Comparison of ENCODE assay signal across 42 cellular contexts in genomic region chr17:30312218-30312617, GRCh38. TPM values are rescaled to one million over a fixed set of nuclear protein-coding genes. Genes with fewer than 3 reads are reported as not detected.
"Had no signal": no experiment of that assay in that cellular context is flagged by ENCODE, and none has a peak within 500 bp of the region (broad histone marks: within the 10 kb centered on the region; RNA-seq: fewer than 3 reads in every experiment).

No MANE protein-coding gene starts in this region.

- FAIRE-seq: TTC549 had no signal

- H3K4me1 Mint-ChIP-seq: immature natural killer cell had no signal

- H3K4me3 Mint-ChIP-seq: activated naive CD4-positive, alpha-beta T cell treated with anti-CD3 and anti-CD28 coated beads for 36 hours; activated naive CD8-positive, alpha-beta T cell treated with anti-CD3 and anti-CD28 coated beads for 36 hours; brain; immature natural killer cell; natural killer cell treated with Interleukin-12 subunit alpha and Interleukin-12 subunit beta and Interleukin-15 and Interleukin-18, amount 100 ng/mL, for 72 hours; stimulated activated effector memory CD8-positive, alpha-beta T cell treated with anti-CD3 and anti-CD28 coated beads, Interleukin-12 subunit alpha, Interleukin-12 subunit beta, amount 100 ng/mL, for 72 hours; T-helper 1 cell treated with Interleukin-12 subunit alpha and Interleukin-12 subunit beta and Interleukin-4 antibody, amounts not matched to agents 30 μg/mL and 1 μg/mL, for 36 hours had no signal

- H3K36me3 Mint-ChIP-seq: activated naive CD8-positive, alpha-beta T cell treated with anti-CD3 and anti-CD28 coated beads for 36 hours; brain; immature natural killer cell; natural killer cell treated with Interleukin-12 subunit alpha and Interleukin-12 subunit beta and Interleukin-15 and Interleukin-18, amount 100 ng/mL, for 72 hours; stimulated activated effector memory CD8-positive, alpha-beta T cell treated with anti-CD3 and anti-CD28 coated beads, Interleukin-12 subunit alpha, Interleukin-12 subunit beta, amount 100 ng/mL, for 72 hours had no signal

- H3K9me3 ChIP-seq: adrenal gland, ascending aorta, heart left ventricle, left ventricle myocardium inferior, stomach, thyroid gland, upper lobe of left lung, vagina had no signal

- H3K27me3 ChIP-seq: ascending aorta, dorsolateral prefrontal cortex, heart left ventricle, stomach, thyroid gland, upper lobe of left lung, vagina had no signal

- H3K27ac ChIP-seq: adrenal gland, ascending aorta, coronary artery, dorsolateral prefrontal cortex, heart left ventricle, left ventricle myocardium inferior, stomach, thyroid gland, upper lobe of left lung, vagina, VCaP had no signal

- H3K27ac Mint-ChIP-seq: activated naive CD4-positive, alpha-beta T cell treated with anti-CD3 and anti-CD28 coated beads for 36 hours; activated naive CD8-positive, alpha-beta T cell treated with anti-CD3 and anti-CD28 coated beads for 36 hours; brain; immature natural killer cell; natural killer cell treated with Interleukin-12 subunit alpha and Interleukin-12 subunit beta and Interleukin-15 and Interleukin-18, amount 100 ng/mL, for 72 hours; stimulated activated effector memory CD8-positive, alpha-beta T cell treated with anti-CD3 and anti-CD28 coated beads, Interleukin-12 subunit alpha, Interleukin-12 subunit beta, amount 100 ng/mL, for 72 hours; T-helper 1 cell treated with Interleukin-12 subunit alpha and Interleukin-12 subunit beta and Interleukin-4 antibody, amounts not matched to agents 30 μg/mL and 1 μg/mL, for 36 hours had no signal

- H3K9me3 Mint-ChIP-seq: activated naive CD4-positive, alpha-beta T cell treated with anti-CD3 and anti-CD28 coated beads for 36 hours; activated naive CD8-positive, alpha-beta T cell treated with anti-CD3 and anti-CD28 coated beads for 36 hours; brain; immature natural killer cell; natural killer cell treated with Interleukin-12 subunit alpha and Interleukin-12 subunit beta and Interleukin-15 and Interleukin-18, amount 100 ng/mL, for 72 hours; stimulated activated effector memory CD8-positive, alpha-beta T cell treated with anti-CD3 and anti-CD28 coated beads, Interleukin-12 subunit alpha, Interleukin-12 subunit beta, amount 100 ng/mL, for 72 hours; T-helper 1 cell treated with Interleukin-12 subunit alpha and Interleukin-12 subunit beta and Interleukin-4 antibody, amounts not matched to agents 30 μg/mL and 1 μg/mL, for 36 hours had no signal

- ATAC-seq: activated CD4-positive, CD25-positive, alpha-beta regulatory T cell treated with anti-CD3 and anti-CD28 coated beads, Interleukin-2, amount 50 U/mL, for 24 hours; heart left ventricle; natural killer cell treated with Interleukin-12 subunit alpha and Interleukin-12 subunit beta and Interleukin-15 and Interleukin-18, amount 100 ng/mL, for 72 hours; right cardiac atrium; stimulated activated effector memory CD8-positive, alpha-beta T cell treated with anti-CD3 and anti-CD28 coated beads, Interleukin-12 subunit alpha, Interleukin-12 subunit beta, amount 100 ng/mL, for 72 hours had no signal

- DNase-seq: activated CD4-positive, alpha-beta T cell treated with anti-CD3 and anti-CD28 coated beads for 48 hours; activated CD4-positive, alpha-beta T cell treated with anti-CD3 and anti-CD28 coated beads, Interleukin-2, amount 50 U/mL, for 48 hours; activated CD8-positive, alpha-beta memory T cell treated with anti-CD3 and anti-CD28 coated beads for 24 hours; activated effector memory CD4-positive, alpha-beta T cell treated with anti-CD3 and anti-CD28 coated beads, Interleukin-2, amount 50 U/mL, for 16 hours; activated naive CD4-positive, alpha-beta T cell treated with anti-CD3 and anti-CD28 coated beads for 36 hours; activated naive CD8-positive, alpha-beta T cell treated with anti-CD3 and anti-CD28 coated beads for 36 hours; adrenal gland; dorsolateral prefrontal cortex; effector memory CD4-positive, alpha-beta T cell; erythroblast; heart left ventricle; hypothalamus; immature natural killer cell; left ventricle myocardium inferior; mesendoderm; right cardiac atrium; stimulated activated CD4-positive, alpha-beta T cell treated with anti-CD3 and anti-CD28 coated beads, Interleukin-12 subunit alpha, Interleukin-12 subunit beta, amount 100 ng/mL, for 4 hours; stimulated activated CD4-positive, alpha-beta T cell treated with anti-CD3 and anti-CD28 coated beads, Interleukin-4, amount 100 ng/mL, for 1 hour; stomach; T-helper 9 cell; thyroid gland; upper lobe of left lung had no signal

- H3K4me1 ChIP-seq: adrenal gland, ascending aorta, heart left ventricle, left ventricle myocardium inferior, stomach, thyroid gland, vagina had no signal

- H3K36me3 ChIP-seq: adrenal gland, ascending aorta, heart left ventricle, left ventricle myocardium inferior, stomach, thyroid gland, upper lobe of left lung, vagina had no signal

- H3K4me3 ChIP-seq: adrenal gland, ascending aorta, coronary artery, dorsolateral prefrontal cortex, heart left ventricle, left ventricle myocardium inferior, lung, stomach, thyroid gland, upper lobe of left lung, vagina had no signal

RNA-seq across cellular contexts. Expression of gene TMIGD1, which starts 21.6 kb away (rescaled TPM):
- total RNA-seq: activated naive CD4-positive, alpha-beta T cell treated with anti-CD3 and anti-CD28 coated beads for 36 hours; activated naive CD8-positive, alpha-beta T cell treated with anti-CD3 and anti-CD28 coated beads for 36 hours; adrenal gland; ascending aorta; cardiac septum; cerebellum; fibroblast of lung; fibroblast of villous mesenchyme; heart left ventricle; left ventricle myocardium inferior; lung; mononuclear cell; myocyte; natural killer cell treated with Interleukin-12 subunit alpha and Interleukin-12 subunit beta and Interleukin-15 and Interleukin-18, amount 100 ng/mL, for 72 hours; omental fat pad; pulmonary artery endothelial cell; right cardiac atrium; skeletal muscle tissue; thyroid gland; upper lobe of left lung; vagina had no signal
- polyA plus RNA-seq: adrenal gland, fibroblast of lung, heart left ventricle, immature natural killer cell, lung, right cardiac atrium, stomach had no signal
